Comparison of ENCODE assay signal across 13 cellular contexts in genomic region chr9:72951043-72951442, GRCh38. TPM values are rescaled to one million over a fixed set of nuclear protein-coding genes. Genes with fewer than 3 reads are reported as not detected.
DNase-seq lines count a peak whose midpoint lies in the region; ATAC-seq and TF ChIP-seq lines count a peak whose summit lies in the region.
"Had no signal": no experiment of that assay in that cellular context is flagged by ENCODE, and none has a peak within 500 bp of the region (broad histone marks: within the 10 kb centered on the region; RNA-seq: fewer than 3 reads in every experiment).

No MANE protein-coding gene starts in this region.

- peak overlapping the region; percentile 42 to 89 (median 80) for H3K27ac ChIP-seq in body of pancreas
- no peak overlapping the region for H3K27ac ChIP-seq in mesenchymal stem cell (ENCODE audit: low read length, poor library complexity, severe bottlenecking)
- H3K27ac ChIP-seq in testis: peak overlapping the region; percentile 78
- H3K27ac ChIP-seq: dorsolateral prefrontal cortex had no signal

- H3K4me3 ChIP-seq in body of pancreas (peak overlapping the region; percentile 46 to 48), mesenchymal stem cell (ENCODE audit: insufficient read depth in 1 of 2, low read depth in 1 of 2, low read length in 2 of 2) (no peak overlapping the region), testis (peak overlapping the region; percentile 39 to 65)

- peaks cover 62% of the 10 kb centered on the region for H3K4me1 ChIP-seq in body of pancreas
- no peaks in the 10 kb centered on the region for H3K4me1 ChIP-seq in mesenchymal stem cell (ENCODE audit: control insufficient read depth, insufficient read depth, low read depth, low read length)
- peaks cover 23% of the 10 kb centered on the region for H3K4me1 ChIP-seq in testis

- H3K36me3 ChIP-seq in body of pancreas (replicated peaks in 1 of 2; ENCODE audit: insufficient read depth in 1 of 2, low read depth in 2 of 2): no peaks in the 10 kb centered on the region
- no peaks in the 10 kb centered on the region for H3K36me3 ChIP-seq in mesenchymal stem cell (ENCODE audit: control insufficient read depth in 1 of 2, insufficient read depth in 2 of 2, low read depth in 1 of 2, low read length in 2 of 2)
- no peaks in the 10 kb centered on the region for H3K36me3 ChIP-seq in testis (ENCODE audit: low read depth, missing control alignments)

- no peak overlapping the region for H3K4ac ChIP-seq in mesenchymal stem cell (ENCODE audit: low read depth in 1 of 2, low read length in 2 of 2)

- H3K27me3 ChIP-seq in body of pancreas (no peaks in the 10 kb centered on the region), mesenchymal stem cell (ENCODE audit: control insufficient read depth in 1 of 2, insufficient read depth in 1 of 2, low read length in 2 of 2) (no peaks in the 10 kb centered on the region), testis (no peaks in the 10 kb centered on the region)

- H3K9ac ChIP-seq in mesenchymal stem cell (ENCODE audit: low read length): no peak overlapping the region

- H3K9me3 ChIP-seq in body of pancreas: no peaks in the 10 kb centered on the region
- H3K9me3 ChIP-seq in mesenchymal stem cell (ENCODE audit: control insufficient read depth, low read length): no peaks in the 10 kb centered on the region
- H3K9me3 ChIP-seq in testis: no peaks in the 10 kb centered on the region

- no peak for TF ChIP-seq CTCF in body of pancreas (IDR thresholded peaks at IDR 0.05)
- no peak for TF ChIP-seq CTCF in testis (IDR thresholded peaks at IDR 0.05)

- H3K18ac ChIP-seq in mesenchymal stem cell (ENCODE audit: low read depth in 1 of 2, low read length in 2 of 2): no peak overlapping the region

- H2BK5ac ChIP-seq in mesenchymal stem cell (ENCODE audit: low read depth, low read length, poor library complexity, severe bottlenecking): no peak overlapping the region

- no peak overlapping the region for H3K4me2 ChIP-seq in mesenchymal stem cell (ENCODE audit: low read length, poor library complexity, severe bottlenecking)

- no peak overlapping the region for H2AFZ ChIP-seq in mesenchymal stem cell (ENCODE audit: low read depth, low read length)

- H3K14ac ChIP-seq in mesenchymal stem cell (ENCODE audit: low read length in 2 of 2): no peak overlapping the region

- ATAC-seq in body of pancreas: no peak
- ATAC-seq in HG03196 (IDR thresholded peaks at IDR 0.05; ENCODE audit: unreplicated experiment): no peak
- no peak for ATAC-seq in activated CD4-positive, CD25-positive, alpha-beta regulatory T cell treated with anti-CD3 and anti-CD28 coated beads, Interleukin-2, amount 50 U/mL, for 24 hours
- no peak for ATAC-seq in HG02884 (IDR thresholded peaks at IDR 0.05; ENCODE audit: unreplicated experiment)
- ATAC-seq: SK-N-SH treated with all-trans-retinoic acid at 6 μM for 48 hours had no signal

- no peak overlapping the region for H2AK5ac ChIP-seq in mesenchymal stem cell (ENCODE audit: low read length, severe bottlenecking)

- no peak overlapping the region for H2BK120ac ChIP-seq in mesenchymal stem cell (ENCODE audit: low read depth, low read length)

- no peak for TF ChIP-seq POLR2A in body of pancreas (IDR thresholded peaks at IDR 0.05)
- TF ChIP-seq POLR2A in testis (IDR thresholded peaks at IDR 0.05): no peak

- H2BK12ac ChIP-seq in mesenchymal stem cell (ENCODE audit: low read length in 2 of 2): no peak overlapping the region

- intact Hi-C loops in body of pancreas (cut with DNase I) (no loop called here), testis (cut with DNase I; ENCODE audit: low total_unique reads) (no loop called here)

- H4K91ac ChIP-seq in mesenchymal stem cell (ENCODE audit: low read length): no peak overlapping the region

- no peaks in the 10 kb centered on the region for H3K79me1 ChIP-seq in mesenchymal stem cell (replicated peaks; ENCODE audit: low read length, poor library complexity, severe bottlenecking)

- no peak overlapping the region for H3K23ac ChIP-seq in mesenchymal stem cell (ENCODE audit: low read length in 2 of 2)

- 1% methylated on average over 4 of the region's 4 CpGs for WGBS in body of pancreas, 2 donors
- WGBS in mesenchymal stem cell: 71% methylated on average over 3 of the region's 4 CpGs
- 30 to 35% methylated on average over 4 of the region's 4 CpGs for WGBS in testis, 2 donors

- H2BK15ac ChIP-seq in mesenchymal stem cell (ENCODE audit: low read depth, poor library complexity, severe bottlenecking): no peak overlapping the region

- peak; percentile 56 for DNase-seq in LHCN-M2 (ENCODE audit: low read depth)
- DNase-seq in body of pancreas: no peak
- DNase-seq in mesenchymal stem cell: peak; percentile 18
- no peak for DNase-seq in testis
- no peak for DNase-seq in NCI-H187 treated with DMSO at 0.1 percent for 48 hours (lab: John Stamatoyannopoulos, UW)
- DNase-seq: activated CD4-positive, alpha-beta T cell treated with anti-CD3 and anti-CD28 coated beads for 1 hour; activated T-cell treated with anti-CD3 and anti-CD28 coated beads, Interleukin-2, amount 50 U/mL, for 24 hours; CD4-positive, alpha-beta memory T cell; dorsolateral prefrontal cortex had no signal

- no peak overlapping the region for H4K8ac ChIP-seq in mesenchymal stem cell (ENCODE audit: low read length)

RNA-seq across cellular contexts. Expression of gene ALDH1A1, which starts 1.8 kb away (rescaled TPM):
- 155 and 163 TPM in 2 replicates for total RNA-seq in LHCN-M2 (2014; rRNA removed)
- 28.8 TPM for polyA plus RNA-seq in LHCN-M2 (2012)
- total RNA-seq in body of pancreas: 100 to 1,000 TPM in 1 of 2 donors, 10 to 100 TPM in 1; 87.7 to 184 TPM
- 3.4 TPM for polyA plus RNA-seq in mesenchymal stem cell (2013, experiment 1 of 2)
- 3.5 TPM for polyA plus RNA-seq in mesenchymal stem cell (2013, experiment 2 of 2)
- total RNA-seq in testis: 100 to 1,000 TPM; 337 to 474 TPM
- 307 TPM for polyA plus RNA-seq in testis (ENCODE audit: insufficient read depth, low read depth, low replicate concordance)
- polyA plus RNA-seq: CD4-positive, alpha-beta memory T cell had no signal

Comparison
In these comparisons a context has a peak if more than half of its experiments do, and no peak if none do; other contexts are left out.
1. DNase-seq: peak in LHCN-M2 (single experiment) and mesenchymal stem cell (single experiment); none in body of pancreas (0 of 4), testis (single experiment) and NCI-H187 treated with DMSO at 0.1 percent for 48 hours (single experiment).
2. H3K4me3 ChIP-seq: peak in body of pancreas (2 of 2) and testis (2 of 2); none in mesenchymal stem cell (0 of 2).